Comparison of ENCODE assay signal across 9 cellular contexts in genomic region chr13:27789495-27790303, GRCh38. TPM values are rescaled to one million over a fixed set of nuclear protein-coding genes. Genes with fewer than 3 reads are reported as not detected.
DNase-seq lines count a peak whose midpoint lies in the region; ATAC-seq and TF ChIP-seq lines count a peak whose summit lies in the region.
"Had no signal": no experiment of that assay in that cellular context is flagged by ENCODE, and none has a peak within 500 bp of the region (broad histone marks: within the 10 kb centered on the region; RNA-seq: fewer than 3 reads in every experiment).

No MANE protein-coding gene starts in this region.

- no peaks in the 10 kb centered on the region for H3K79me2 ChIP-seq in H9 (ENCODE audit: insufficient read depth, low read length)

- POLR2A ChIA-PET in CD4-positive, alpha-beta memory T cell (lab: Charles Lee; ENCODE audit: partially characterized antibody), result interaction anchor here (1.0 kb wide), 1 partner anchor 169 kb away, joined by 3 read pairs; the partner anchor contains the start of gene LNX2

- no peak overlapping the region for H3K23ac ChIP-seq in H9 (ENCODE audit: insufficient read length, low read depth, low read length)
- H3K23ac ChIP-seq in mesenchymal stem cell (ENCODE audit: low read length in 2 of 2), result no peak overlapping the region

- H4K5ac ChIP-seq in H9 (ENCODE audit: insufficient read length, low read depth, low read length), result no peak overlapping the region

- H2BK12ac ChIP-seq in H9 (ENCODE audit: insufficient read length, low read depth, low read length), result no peak overlapping the region
- no peak overlapping the region for H2BK12ac ChIP-seq in mesenchymal stem cell (ENCODE audit: low read length in 2 of 2)

- no peaks in the 10 kb centered on the region for H3K36me3 ChIP-seq in CD4-positive, alpha-beta memory T cell (ENCODE audit: insufficient read depth, low read length)
- peaks cover 0 to 7% of the 10 kb centered on the region in 2 experiments for H3K36me3 ChIP-seq in mesenchymal stem cell (ENCODE audit: control insufficient read depth in 1 of 2, insufficient read depth in 2 of 2, low read depth in 1 of 2, low read length in 2 of 2)

- H2AFZ ChIP-seq in H9 (ENCODE audit: low read length) (no peak overlapping the region), mesenchymal stem cell (ENCODE audit: low read depth, low read length) (no peak overlapping the region)

- H4K91ac ChIP-seq in H9 (ENCODE audit: insufficient read length, low read depth, low read length), result no peak overlapping the region
- H4K91ac ChIP-seq in mesenchymal stem cell (ENCODE audit: low read length), result no peak overlapping the region

- no CpG with 5 or more reads among the region's 55 CpGs for WGBS in H9 (ENCODE audit: extremely low coverage, insufficient read length, low lambda C conversion rate)
- WGBS in mesenchymal stem cell, result 2% methylated on average over 39 of the region's 55 CpGs

- peaks cover 27 to 47% (median 40%) of the 10 kb centered on the region in 4 donors for H3K4me1 Mint-ChIP-seq in CD4-positive, alpha-beta memory T cell
- peaks cover 34 to 47% of the 10 kb centered on the region in 2 experiments for H3K4me1 Mint-ChIP-seq in H9
- peaks cover 35% of the 10 kb centered on the region for H3K4me1 Mint-ChIP-seq in activated naive CD4-positive, alpha-beta T cell treated with anti-CD3 and anti-CD28 coated beads, Interleukin-2, amount 10 ng/mL, durations not matched to agents 7 days and 5 days

- no peak overlapping the region for H2BK20ac ChIP-seq in H9 (ENCODE audit: low read depth, low read length, poor library complexity, severe bottlenecking)

- H3K27ac Mint-ChIP-seq in CD4-positive, alpha-beta memory T cell, result peak overlapping the region in 2 of 7 donors; percentile 13 to 68
- H3K27ac Mint-ChIP-seq in H9, result no peak overlapping the region
- H3K27ac Mint-ChIP-seq in activated naive CD4-positive, alpha-beta T cell treated with anti-CD3 and anti-CD28 coated beads, Interleukin-2, amount 10 ng/mL, durations not matched to agents 7 days and 5 days, result peak overlapping the region; percentile 71

- no peak overlapping the region for H3K56ac ChIP-seq in H9 (ENCODE audit: insufficient read length, low read depth, low read length)

- peaks cover 0 to 2% of the 10 kb centered on the region in 2 donors for H3K36me3 Mint-ChIP-seq in CD4-positive, alpha-beta memory T cell
- no peaks in the 10 kb centered on the region; a peak in 1 of 7 replicates for H3K36me3 Mint-ChIP-seq in H9 (ENCODE audit: insufficient read depth in 1 of 3, low read depth in 3 of 3)
- H3K36me3 Mint-ChIP-seq in activated naive CD4-positive, alpha-beta T cell treated with anti-CD3 and anti-CD28 coated beads, Interleukin-2, amount 10 ng/mL, durations not matched to agents 7 days and 5 days, result peaks cover 12% of the 10 kb centered on the region

- no peak overlapping the region for H2AK5ac ChIP-seq in H9 (ENCODE audit: insufficient read length, low read length)
- H2AK5ac ChIP-seq in mesenchymal stem cell (ENCODE audit: low read length, severe bottlenecking), result no peak overlapping the region

- H3K4me3 Mint-ChIP-seq in CD4-positive, alpha-beta memory T cell, result peak overlapping the region; percentile 85 to 93 (median 88)
- H3K4me3 Mint-ChIP-seq in H9, result peak overlapping the region in 1 of 2 experiments; percentile 70; a peak in 3 of 5 replicates
- H3K4me3 Mint-ChIP-seq in activated naive CD4-positive, alpha-beta T cell treated with anti-CD3 and anti-CD28 coated beads, Interleukin-2, amount 10 ng/mL, durations not matched to agents 7 days and 5 days, result peak overlapping the region; percentile 59

- no peaks in the 10 kb centered on the region for H3K23me2 ChIP-seq in H9 (ENCODE audit: insufficient read length, low read depth, low read length, poor library complexity, severe bottlenecking)

- H3K9ac ChIP-seq in H9 (ENCODE audit: extremely low read depth, insufficient read length, low read length) (no peak overlapping the region), mesenchymal stem cell (ENCODE audit: low read length) (no peak overlapping the region)

- peaks cover 30% of the 10 kb centered on the region for H3K27me3 ChIP-seq in CD4-positive, alpha-beta memory T cell (ENCODE audit: insufficient read depth, low read length)
- H3K27me3 ChIP-seq in H9 (ENCODE audit: insufficient read depth, low read length), result peaks cover 75% of the 10 kb centered on the region
- H3K27me3 ChIP-seq in mesenchymal stem cell (ENCODE audit: control insufficient read depth in 1 of 2, insufficient read depth in 1 of 2, low read length in 2 of 2), result peaks cover 69 to 87% of the 10 kb centered on the region in 2 experiments

- H2BK15ac ChIP-seq in H9 (ENCODE audit: low read depth, low read length), result no peak overlapping the region
- no peak overlapping the region for H2BK15ac ChIP-seq in mesenchymal stem cell (ENCODE audit: low read depth, poor library complexity, severe bottlenecking)

- H3K4me3 ChIP-seq in CD4-positive, alpha-beta memory T cell (ENCODE audit: low read length in 2 of 2), result peak overlapping the region; percentile 17 to 32
- no peak overlapping the region for H3K4me3 ChIP-seq in mesenchymal stem cell (ENCODE audit: insufficient read depth in 1 of 2, low read depth in 1 of 2, low read length in 2 of 2)

- no peak overlapping the region for H3K4ac ChIP-seq in H9 (ENCODE audit: low read depth, low read length)
- H3K4ac ChIP-seq in mesenchymal stem cell (ENCODE audit: low read depth in 1 of 2, low read length in 2 of 2), result no peak overlapping the region

- H3K18ac ChIP-seq in H9 (ENCODE audit: insufficient read length, low read depth, low read length) (no peak overlapping the region), mesenchymal stem cell (ENCODE audit: low read depth in 1 of 2, low read length in 2 of 2) (no peak overlapping the region)

- no peak overlapping the region for H3K14ac ChIP-seq in H9 (ENCODE audit: insufficient read depth, low read length)
- no peak overlapping the region for H3K14ac ChIP-seq in mesenchymal stem cell (ENCODE audit: low read length in 2 of 2)

- H4K8ac ChIP-seq in H9 (replicated peaks; ENCODE audit: insufficient read length, low read depth, low read length), result no peak overlapping the region
- H4K8ac ChIP-seq in mesenchymal stem cell (ENCODE audit: low read length), result no peak overlapping the region

- H2BK120ac ChIP-seq in H9 (ENCODE audit: low read depth, low read length, poor library complexity, severe bottlenecking), result no peak overlapping the region
- no peak overlapping the region for H2BK120ac ChIP-seq in mesenchymal stem cell (ENCODE audit: low read depth, low read length)

- H2BK5ac ChIP-seq in H9 (ENCODE audit: insufficient read length, low read length), result no peak overlapping the region
- H2BK5ac ChIP-seq in mesenchymal stem cell (ENCODE audit: low read depth, low read length, poor library complexity, severe bottlenecking), result no peak overlapping the region

- no peak for DNase-seq in CD4-positive, alpha-beta memory T cell
- DNase-seq in H9 (peak; percentile 37), mesenchymal stem cell (no peak), NCI-H1092 treated with DMSO at 0.1 percent for 48 hours (lab: John Stamatoyannopoulos, UW) (no peak)
- DNase-seq in activated naive CD4-positive, alpha-beta T cell treated with anti-CD3 and anti-CD28 coated beads, Interleukin-2, amount 10 ng/mL, durations not matched to agents 7 days and 5 days, result no peak
- DNase-seq in effector CD8-positive, alpha-beta T cell (lab: John Stamatoyannopoulos, UW), result no peak
- DNase-seq: OCI-M1 had no signal

- H3K9me3 Mint-ChIP-seq in CD4-positive, alpha-beta memory T cell, result peaks cover 0 to 10% (median 4%) of the 10 kb centered on the region in 8 donors
- H3K9me3 Mint-ChIP-seq in H9, result peaks cover 0 to 5% of the 10 kb centered on the region in 2 experiments; a peak in 2 of 5 replicates
- no peaks in the 10 kb centered on the region for H3K9me3 Mint-ChIP-seq in activated naive CD4-positive, alpha-beta T cell treated with anti-CD3 and anti-CD28 coated beads, Interleukin-2, amount 10 ng/mL, durations not matched to agents 7 days and 5 days

- H3K4me2 ChIP-seq in H9 (ENCODE audit: insufficient read depth, insufficient read length, low read length) (peak overlapping the region; percentile 25), mesenchymal stem cell (ENCODE audit: low read length, poor library complexity, severe bottlenecking) (peak overlapping the region; percentile 15)

- H3K27me3 Mint-ChIP-seq in CD4-positive, alpha-beta memory T cell, result peaks cover 58% of the 10 kb centered on the region in 2 donors
- peaks cover 100% of the 10 kb centered on the region for H3K27me3 Mint-ChIP-seq in H9 (ENCODE audit: low read depth)
- H3K27me3 Mint-ChIP-seq in activated naive CD4-positive, alpha-beta T cell treated with anti-CD3 and anti-CD28 coated beads, Interleukin-2, amount 10 ng/mL, durations not matched to agents 7 days and 5 days, result peaks cover 93% of the 10 kb centered on the region

- H3T11ph ChIP-seq in H9 (ENCODE audit: low read length), result no peak overlapping the region

- CTCF ChIA-PET in CD4-positive, alpha-beta memory T cell (lab: Charles Lee; ENCODE audit: partially characterized antibody), result no interaction called here
- CTCF ChIA-PET in activated naive CD4-positive, alpha-beta T cell treated with anti-CD3 and anti-CD28 coated beads, Interleukin-2, amount 10 ng/mL, durations not matched to agents 7 days and 5 days (lab: Charles Lee), result interaction anchor here (0.6 to 3.3 kb wide), 2 partner anchors 17 to 36 kb away, joined by 3 to 14 read pairs; no protein-coding TSS in a partner anchor

- no peak for TF ChIP-seq CTCF in H9 (conservative IDR thresholded peaks at IDR 0.05)

- no peak overlapping the region for H3K27ac ChIP-seq in CD4-positive, alpha-beta memory T cell (ENCODE audit: low read depth, low read length)
- no peak overlapping the region for H3K27ac ChIP-seq in H9 (ENCODE audit: insufficient read length, low read depth, low read length)
- H3K27ac ChIP-seq in mesenchymal stem cell (ENCODE audit: low read length, poor library complexity, severe bottlenecking), result no peak overlapping the region

- no peaks in the 10 kb centered on the region for H3K9me3 ChIP-seq in CD4-positive, alpha-beta memory T cell (ENCODE audit: control insufficient read depth in 1 of 2, low read length in 2 of 2)
- H3K9me3 ChIP-seq in H9 (ENCODE audit: control insufficient read depth, low read depth, low read length) (no peaks in the 10 kb centered on the region), mesenchymal stem cell (ENCODE audit: control insufficient read depth, low read length) (peaks cover 6% of the 10 kb centered on the region)

- intact Hi-C loops in CD4-positive, alpha-beta memory T cell (cut with micrococcal nuclease), result no loop called here

- no peak for ATAC-seq in HG03432 (IDR thresholded peaks at IDR 0.05; ENCODE audit: unreplicated experiment)
- no peak for ATAC-seq in HG03097 (IDR thresholded peaks at IDR 0.05; ENCODE audit: low FRiP score, unreplicated experiment)

- H4K20me1 ChIP-seq in H9 (ENCODE audit: control insufficient read depth, insufficient read depth, insufficient read length), result no peaks in the 10 kb centered on the region

- H3K79me1 ChIP-seq in H9 (ENCODE audit: insufficient read depth, low read depth, low read length, poor library complexity, severe bottlenecking), result no peaks in the 10 kb centered on the region
- H3K79me1 ChIP-seq in mesenchymal stem cell (replicated peaks; ENCODE audit: low read length, poor library complexity, severe bottlenecking), result no peaks in the 10 kb centered on the region

- H3K4me1 ChIP-seq in CD4-positive, alpha-beta memory T cell (ENCODE audit: insufficient read depth, low read length), result peaks cover 34% of the 10 kb centered on the region
- H3K4me1 ChIP-seq in H9 (ENCODE audit: insufficient read depth, low read length) (no peaks in the 10 kb centered on the region), mesenchymal stem cell (ENCODE audit: control insufficient read depth, insufficient read depth, low read depth, low read length) (peaks cover 12% of the 10 kb centered on the region)

RNA-seq across cellular contexts. Expression of gene GSX1, which starts 2.6 kb away (rescaled TPM):
- not detected for total RNA-seq in CD4-positive, alpha-beta memory T cell
- not detected for polyA plus RNA-seq in CD4-positive, alpha-beta memory T cell
- total RNA-seq in H9 (2021), result not detected in 2 replicates
- polyA plus RNA-seq in mesenchymal stem cell (2013, experiment 1 of 2), result not detected
- not detected for polyA plus RNA-seq in mesenchymal stem cell (2013, experiment 2 of 2)

Comparison
In these comparisons a context has a peak if more than half of its experiments do, and no peak if none do; other contexts are left out.
1. H3K4me3 ChIP-seq: peak in CD4-positive, alpha-beta memory T cell (2 of 2); none in mesenchymal stem cell (0 of 2).